Comparison of ENCODE assay signal across 15 cellular contexts in the genomic region with DNA sequence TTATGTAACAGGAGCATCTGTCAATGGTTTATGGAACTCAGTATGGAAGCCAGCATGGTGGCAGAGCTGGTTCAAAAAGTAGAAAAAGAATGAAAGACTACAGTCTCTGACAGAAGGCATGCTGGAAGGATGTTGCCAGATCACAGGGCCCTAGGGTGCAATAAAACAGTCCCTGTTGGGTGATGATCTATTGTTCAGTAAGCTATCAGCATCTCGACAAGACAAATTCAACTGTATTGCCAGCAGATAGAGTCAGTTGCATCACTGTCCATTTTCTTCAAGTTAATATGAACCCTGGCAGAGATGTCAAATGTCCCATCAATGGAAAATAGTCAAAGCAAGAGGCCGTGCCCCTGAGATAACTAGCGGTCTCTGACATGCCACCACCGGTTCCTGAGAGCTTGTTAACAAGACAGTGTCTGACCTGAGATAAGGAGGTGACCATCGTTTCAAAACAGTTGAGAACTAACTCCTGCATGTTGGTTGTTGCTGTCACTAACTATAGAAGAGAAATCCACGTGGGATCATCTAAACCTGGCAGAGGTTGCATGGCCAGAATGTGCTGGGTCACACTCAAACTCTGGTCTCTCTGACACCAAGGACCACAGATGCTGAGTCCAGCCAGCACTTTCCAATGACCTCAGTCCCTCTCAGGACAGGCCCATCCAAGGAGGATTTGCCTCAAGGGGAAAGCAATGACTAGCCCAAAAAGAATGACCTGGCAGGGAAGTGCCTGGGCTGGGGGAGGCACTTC.
DNase-seq lines count a peak whose midpoint lies in the region; ATAC-seq and TF ChIP-seq lines count a peak whose summit lies in the region.
"Had no signal": no experiment of that assay in that cellular context is flagged by ENCODE, and none has a peak within 500 bp of the region (broad histone marks: within the 10 kb centered on the region; RNA-seq: fewer than 3 reads in every experiment).

No MANE protein-coding gene starts in this region.

- TF ChIP-seq CTCF in gastroesophageal sphincter (IDR thresholded peaks at IDR 0.05) (no peak), gastrocnemius medialis (IDR thresholded peaks at IDR 0.05 in 4 of 5, conservative IDR thresholded peaks at IDR 0.05 in 1 of 5) (no peak), CD14-positive monocyte (IDR thresholded peaks at IDR 0.05) (no peak)

- no peak overlapping the region for H3K27ac Mint-ChIP-seq in CD14-positive monocyte
- H3K27ac Mint-ChIP-seq in activated T-helper 1 cell treated with anti-CD3 and anti-CD28 coated beads, Interleukin-12 subunit alpha, Interleukin-12 subunit beta, Interleukin-2, Interleukin-4 antibody, amounts not matched to agents 30 ng/mL and 10 ng/mL and 1 ng/mL, durations not matched to agents 14 hours and 24 hours and 36 hours = no peak overlapping the region
- H3K27ac Mint-ChIP-seq: activated CD4-positive, alpha-beta T cell treated with anti-CD3 and anti-CD28 coated beads, Interleukin-2, amount 10 ng/mL, durations not matched to agents 24 days and 14 days; activated naive CD8-positive, alpha-beta T cell treated with anti-CD3 and anti-CD28 coated beads, Interleukin-2, amount 10 ng/mL, durations not matched to agents 7 days and 5 days; CD8-positive, alpha-beta T cell; stimulated activated naive CD8-positive, alpha-beta T cell treated with anti-CD3 and anti-CD28 coated beads, Interleukin-15, Interleukin-2, amounts not matched to agents 100 ng/mL and 50 ng/mL, for 24 hours had no signal

- ATAC-seq in SK-N-SH treated with all-trans-retinoic acid at 6 μM for 48 hours = peak; percentile 24
- peak; percentile 71 for ATAC-seq in gastroesophageal sphincter
- ATAC-seq in gastrocnemius medialis = peak in 1 of 2 donors; percentile 53
- ATAC-seq: CD8-positive, alpha-beta T cell had no signal

- no peaks in the 10 kb centered on the region for H3K36me3 Mint-ChIP-seq in CD14-positive monocyte
- H3K36me3 Mint-ChIP-seq in activated T-helper 1 cell treated with anti-CD3 and anti-CD28 coated beads, Interleukin-12 subunit alpha, Interleukin-12 subunit beta, Interleukin-2, Interleukin-4 antibody, amounts not matched to agents 30 ng/mL and 10 ng/mL and 1 ng/mL, durations not matched to agents 14 hours and 24 hours and 36 hours (ENCODE audit: low read depth) = no peaks in the 10 kb centered on the region
- H3K36me3 Mint-ChIP-seq: activated naive CD8-positive, alpha-beta T cell treated with anti-CD3 and anti-CD28 coated beads, Interleukin-2, amount 10 ng/mL, durations not matched to agents 7 days and 5 days; CD8-positive, alpha-beta T cell had no signal

- no peaks in the 10 kb centered on the region for H3K36me3 ChIP-seq in gastroesophageal sphincter
- H3K36me3 ChIP-seq in gastrocnemius medialis = no peaks in the 10 kb centered on the region

- TF ChIP-seq EP300 in gastroesophageal sphincter (IDR thresholded peaks at IDR 0.05) = no peak

- H3K27me3 ChIP-seq in gastroesophageal sphincter = peaks cover 21% of the 10 kb centered on the region
- peaks cover 0 to 8% (median 7%) of the 10 kb centered on the region in 3 donors for H3K27me3 ChIP-seq in gastrocnemius medialis

- peak; percentile 87 for DNase-seq in EL
- DNase-seq in gastrocnemius medialis = no peak
- no peak for DNase-seq in KG1 (lab: John Stamatoyannopoulos, UW)
- no peak for DNase-seq in CD14-positive monocyte (ENCODE audit: low spot score)
- no peak for DNase-seq in activated effector memory CD4-positive, alpha-beta T cell treated with Interleukin-2 at 50 U/mL for 16 hours
- no peak for DNase-seq in activated T-helper 1 cell treated with anti-CD3 and anti-CD28 coated beads, Interleukin-12 subunit alpha, Interleukin-12 subunit beta, Interleukin-2, Interleukin-4 antibody, amounts not matched to agents 30 ng/mL and 10 ng/mL and 1 ng/mL, durations not matched to agents 14 hours and 24 hours and 36 hours (ENCODE audit: low spot score)
- DNase-seq: activated CD4-positive, alpha-beta T cell treated with anti-CD3 and anti-CD28 coated beads, Interleukin-2, amount 10 ng/mL, durations not matched to agents 24 days and 14 days; activated naive CD8-positive, alpha-beta T cell treated with anti-CD3 and anti-CD28 coated beads, Interleukin-2, amount 10 ng/mL, durations not matched to agents 7 days and 5 days; CD8-positive, alpha-beta T cell; midbrain; NCI-H1092; stimulated activated CD4-positive, alpha-beta T cell treated with anti-CD3 and anti-CD28 coated beads, Interleukin-15, amount 100 ng/mL, for 24 hours had no signal

- no peak overlapping the region for H3K4me3 ChIP-seq in gastroesophageal sphincter
- H3K4me3 ChIP-seq in gastrocnemius medialis = no peak overlapping the region

- peaks cover 0 to 13% (median 0%) of the 10 kb centered on the region in 3 donors for H3K4me1 ChIP-seq in gastroesophageal sphincter
- H3K4me1 ChIP-seq in gastrocnemius medialis = peaks cover 0 to 2% of the 10 kb centered on the region in 2 donors

- H3K4me3 Mint-ChIP-seq in CD14-positive monocyte = no peak overlapping the region
- no peak overlapping the region for H3K4me3 Mint-ChIP-seq in activated T-helper 1 cell treated with anti-CD3 and anti-CD28 coated beads, Interleukin-12 subunit alpha, Interleukin-12 subunit beta, Interleukin-2, Interleukin-4 antibody, amounts not matched to agents 30 ng/mL and 10 ng/mL and 1 ng/mL, durations not matched to agents 14 hours and 24 hours and 36 hours
- H3K4me3 Mint-ChIP-seq: activated CD4-positive, alpha-beta T cell treated with anti-CD3 and anti-CD28 coated beads, Interleukin-2, amount 10 ng/mL, durations not matched to agents 24 days and 14 days; activated naive CD8-positive, alpha-beta T cell treated with anti-CD3 and anti-CD28 coated beads, Interleukin-2, amount 10 ng/mL, durations not matched to agents 7 days and 5 days; CD8-positive, alpha-beta T cell; stimulated activated naive CD8-positive, alpha-beta T cell treated with anti-CD3 and anti-CD28 coated beads, Interleukin-15, Interleukin-2, amounts not matched to agents 100 ng/mL and 50 ng/mL, for 24 hours had no signal

- intact Hi-C loops in gastrocnemius medialis (cut with DNase I; ENCODE audit: low total_unique reads) (no loop called here), CD14-positive monocyte (cut with micrococcal nuclease) (no loop called here)
- intact Hi-C loops in activated T-helper 1 cell treated with anti-CD3 and anti-CD28 coated beads, Interleukin-12 subunit alpha, Interleukin-12 subunit beta, Interleukin-2, Interleukin-4 antibody, amounts not matched to agents 30 ng/mL and 10 ng/mL and 1 ng/mL, durations not matched to agents 14 hours and 24 hours and 36 hours (cut with micrococcal nuclease) = no loop called here

- H3K4me1 Mint-ChIP-seq in CD14-positive monocyte = peaks cover 9% of the 10 kb centered on the region
- H3K4me1 Mint-ChIP-seq in activated T-helper 1 cell treated with anti-CD3 and anti-CD28 coated beads, Interleukin-12 subunit alpha, Interleukin-12 subunit beta, Interleukin-2, Interleukin-4 antibody, amounts not matched to agents 30 ng/mL and 10 ng/mL and 1 ng/mL, durations not matched to agents 14 hours and 24 hours and 36 hours (ENCODE audit: low read depth) = no peaks in the 10 kb centered on the region
- H3K4me1 Mint-ChIP-seq: activated CD4-positive, alpha-beta T cell treated with anti-CD3 and anti-CD28 coated beads, Interleukin-2, amount 10 ng/mL, durations not matched to agents 24 days and 14 days; activated naive CD8-positive, alpha-beta T cell treated with anti-CD3 and anti-CD28 coated beads, Interleukin-2, amount 10 ng/mL, durations not matched to agents 7 days and 5 days had no signal

- TF ChIP-seq POLR2A in gastroesophageal sphincter (IDR thresholded peaks at IDR 0.05) = no peak
- no peak for TF ChIP-seq POLR2A in gastrocnemius medialis (IDR thresholded peaks at IDR 0.05)

- 46 to 57% methylated on average over 4 to 6 of the region's 6 CpGs for WGBS in gastroesophageal sphincter (ENCODE audit: low coverage in 1 of 2), 2 donors

- in situ Hi-C loops in gastrocnemius medialis (cut with MboI; ENCODE audit: low sequenced_read_pairs in 4 of 4) = no loop called here

- H3K9me3 ChIP-seq in gastroesophageal sphincter (peaks cover 0 to 9% (median 0%) of the 10 kb centered on the region in 3 donors), gastrocnemius medialis (no peaks in the 10 kb centered on the region)

- peaks cover 0 to 11% (median 5%) of the 10 kb centered on the region in 7 donors for H3K9me3 Mint-ChIP-seq in CD14-positive monocyte
- H3K9me3 Mint-ChIP-seq in activated T-helper 1 cell treated with anti-CD3 and anti-CD28 coated beads, Interleukin-12 subunit alpha, Interleukin-12 subunit beta, Interleukin-2, Interleukin-4 antibody, amounts not matched to agents 30 ng/mL and 10 ng/mL and 1 ng/mL, durations not matched to agents 14 hours and 24 hours and 36 hours = no peaks in the 10 kb centered on the region
- H3K9me3 Mint-ChIP-seq: activated naive CD8-positive, alpha-beta T cell treated with anti-CD3 and anti-CD28 coated beads, Interleukin-2, amount 10 ng/mL, durations not matched to agents 7 days and 5 days; CD8-positive, alpha-beta T cell had no signal

- H3K27ac ChIP-seq in gastroesophageal sphincter = peak overlapping the region in 3 of 4 donors; percentile 64 to 78 (median 65)
- peak overlapping the region in 3 of 4 donors; percentile 24 to 57 (median 43) for H3K27ac ChIP-seq in gastrocnemius medialis

- H3K27me3 Mint-ChIP-seq in CD14-positive monocyte (ENCODE audit: low read depth in 3 of 3) = peaks cover 26 to 35% (median 34%) of the 10 kb centered on the region in 3 donors
- peaks cover 23% of the 10 kb centered on the region for H3K27me3 Mint-ChIP-seq in activated T-helper 1 cell treated with anti-CD3 and anti-CD28 coated beads, Interleukin-12 subunit alpha, Interleukin-12 subunit beta, Interleukin-2, Interleukin-4 antibody, amounts not matched to agents 30 ng/mL and 10 ng/mL and 1 ng/mL, durations not matched to agents 14 hours and 24 hours and 36 hours (ENCODE audit: insufficient read depth)

TF ChIP-seq in SK-N-SH treated with all-trans-retinoic acid at 6 μM for 48 hours, 23 proteins besides CTCF, POLR2A, EP300 and RAD21 (continues in another document):
- TF ChIP-seq ZFP3 (CRISPR knock-in tag; IDR thresholded peaks at IDR 0.05) = no peak
- no peak for TF ChIP-seq PATZ1 (CRISPR knock-in tag; IDR thresholded peaks at IDR 0.05; ENCODE audit: borderline replicate concordance)
- no peak for TF ChIP-seq ZNF8 (CRISPR knock-in tag; IDR thresholded peaks at IDR 0.05)
